In genomic region chr21:42654179-42654912, GRCh38 we compare ENCODE assay signal across 8 cellular contexts. TPM values are rescaled to one million over a fixed set of nuclear protein-coding genes. Genes with fewer than 3 reads are reported as not detected.
DNase-seq lines count a peak whose midpoint lies in the region; ATAC-seq, FAIRE-seq and TF ChIP-seq lines count a peak whose summit lies in the region.

No MANE protein-coding gene starts in this region.

- H3K27me3 ChIP-seq in astrocyte (ENCODE audit: insufficient read depth, low read length) (peaks cover 41% of the 10 kb centered on the region), upper lobe of right lung (peaks cover 4% of the 10 kb centered on the region)

- H2AFZ ChIP-seq in astrocyte (ENCODE audit: low read depth, low read length) = peak overlapping the region; percentile 41

- H3K9me3 ChIP-seq in astrocyte (ENCODE audit: insufficient read depth, low read depth, low read length) (no peaks in the 10 kb centered on the region), upper lobe of right lung (no peaks in the 10 kb centered on the region)

- peak overlapping the region; percentile 75 for H3K4me3 Mint-ChIP-seq in astrocyte (ENCODE audit: unreplicated experiment)
- peak overlapping the region; percentile 63 for H3K4me3 Mint-ChIP-seq in memory B cell

- no peak for FAIRE-seq in astrocyte (lab: Jason Lieb, UNC)

- H3K9ac ChIP-seq in astrocyte (ENCODE audit: low read length) = peak overlapping the region; percentile 6

- DNase-seq in NCI-H2081 (lab: John Stamatoyannopoulos, UW) = peak; percentile 41 to 53
- DNase-seq in NCI-H2081 treated with DMSO at 0.1 percent for 48 hours (lab: John Stamatoyannopoulos, UW) = no peak
- DNase-seq in NCI-H345 (lab: John Stamatoyannopoulos, UW) = peak; percentile 44
- DNase-seq in astrocyte (ENCODE audit: low read depth) = no peak
- DNase-seq in memory B cell (ENCODE audit: low spot score in 2 of 2) = peak in 1 of 2 donors; percentile 31
- peak; percentile 63 for DNase-seq in upper lobe of right lung
- DNase-seq in AML-193 (lab: John Stamatoyannopoulos, UW) = no peak

- H3K4me1 ChIP-seq in astrocyte (ENCODE audit: insufficient read depth, low read length) = no peaks in the 10 kb centered on the region
- peaks cover 27% of the 10 kb centered on the region for H3K4me1 ChIP-seq in upper lobe of right lung

- H3K9me3 Mint-ChIP-seq in astrocyte (ENCODE audit: unreplicated experiment) = peaks cover 3% of the 10 kb centered on the region
- no peaks in the 10 kb centered on the region for H3K9me3 Mint-ChIP-seq in memory B cell

- peak overlapping the region; percentile 77 for H3K4me2 ChIP-seq in astrocyte (ENCODE audit: low read length)

- intact Hi-C loops in upper lobe of right lung (cut with DNase I) = loop anchor here (10.0 kb wide), 1 partner anchor 160 kb away; no protein-coding TSS in a partner anchor

- peak overlapping the region; percentile 5 for H3K4me3 ChIP-seq in astrocyte (ENCODE audit: insufficient read depth, low read depth, low read length)
- peak overlapping the region; percentile 66 for H3K4me3 ChIP-seq in upper lobe of right lung

- H3K36me3 Mint-ChIP-seq in astrocyte (ENCODE audit: low read depth, unreplicated experiment) (peaks cover 7% of the 10 kb centered on the region), memory B cell (no peaks in the 10 kb centered on the region)

- peaks cover 9% of the 10 kb centered on the region for H3K4me1 Mint-ChIP-seq in astrocyte (ENCODE audit: low read depth, unreplicated experiment)
- H3K4me1 Mint-ChIP-seq in memory B cell = peaks cover 19% of the 10 kb centered on the region

- no peaks in the 10 kb centered on the region for H3K79me2 ChIP-seq in astrocyte (ENCODE audit: insufficient read depth, low read length)

- TF ChIP-seq CTCF in astrocyte (IDR thresholded peaks at IDR 0.05; ENCODE audit: insufficient read depth, low read depth, low read length) (no peak), upper lobe of right lung (IDR thresholded peaks at IDR 0.05) (no peak)

- H3K27ac Mint-ChIP-seq in astrocyte (ENCODE audit: unreplicated experiment) = no peak overlapping the region
- no peak overlapping the region for H3K27ac Mint-ChIP-seq in memory B cell

- H3K36me3 ChIP-seq in astrocyte (ENCODE audit: insufficient read depth, low read length) = no peaks in the 10 kb centered on the region
- no peaks in the 10 kb centered on the region for H3K36me3 ChIP-seq in upper lobe of right lung

- H4K20me1 ChIP-seq in astrocyte (ENCODE audit: insufficient read depth, low read length) = peaks cover 29% of the 10 kb centered on the region

- ATAC-seq in memory B cell (ENCODE audit: low read depth) = peak; percentile 65
- ATAC-seq in upper lobe of right lung = peak; percentile 8
- no peak for ATAC-seq in HG03175 (IDR thresholded peaks at IDR 0.05; ENCODE audit: unreplicated experiment)

- H3K27ac ChIP-seq in astrocyte (ENCODE audit: low read depth, low read length) (no peak overlapping the region), upper lobe of right lung (no peak overlapping the region)

- H3K27me3 Mint-ChIP-seq in astrocyte (ENCODE audit: low read depth, unreplicated experiment) = peaks cover 46% of the 10 kb centered on the region
- H3K27me3 Mint-ChIP-seq in memory B cell = peaks cover 34% of the 10 kb centered on the region

RNA-seq across cellular contexts. Expression of gene PDE9A, which starts 0.9 kb away (rescaled TPM):
- 6.2 and 7.8 TPM in 2 replicates for total RNA-seq in astrocyte
- 15.3 TPM for total RNA-seq in upper lobe of right lung

Comparison
In these comparisons a context has a peak if more than half of its experiments do, and no peak if none do; other contexts are left out.
1. DNase-seq: peak in NCI-H2081 (2 of 2), NCI-H345 (single experiment) and upper lobe of right lung (single experiment); none in NCI-H2081 treated with DMSO at 0.1 percent for 48 hours (single experiment), astrocyte (single experiment) and AML-193 (0 of 2).